In the genomic region with DNA sequence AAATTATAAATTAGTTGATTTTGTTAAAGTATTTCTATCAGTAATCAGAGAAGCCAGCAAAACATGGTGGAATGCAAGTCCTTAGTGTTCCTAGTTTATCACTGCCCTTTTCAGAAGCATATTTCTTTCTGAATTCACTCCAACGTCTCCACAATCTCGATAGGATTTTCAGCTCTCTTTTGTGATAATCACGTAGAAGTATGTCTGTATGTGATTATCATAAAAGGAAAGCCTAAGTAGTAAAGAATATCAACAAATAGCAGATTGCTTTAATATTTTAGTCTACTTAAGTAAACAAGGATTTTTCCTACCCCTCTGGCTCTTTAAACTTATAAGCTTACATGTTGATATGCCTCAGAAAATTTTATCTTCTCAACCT, we compare ENCODE assay signal across 16 cellular contexts.
"Had no signal": no experiment of that assay in that cellular context is flagged by ENCODE, and none has a peak within 500 bp of the region (broad histone marks: within the 10 kb centered on the region; RNA-seq: fewer than 3 reads in every experiment).

No MANE protein-coding gene starts in this region.

- H3K27me3 ChIP-seq: ascending aorta, cardiac muscle cell, heart left ventricle had no signal

- H3K27ac Mint-ChIP-seq: activated naive CD4-positive, alpha-beta T cell treated with anti-CD3 and anti-CD28 coated beads for 36 hours; activated naive CD8-positive, alpha-beta T cell treated with anti-CD3 and anti-CD28 coated beads, Interleukin-2, amount 50 U/mL, for 24 hours; activated T-helper 2 cell treated with anti-CD3 and anti-CD28 coated beads, Interferon-gamma antibody, Interleukin-2, Interleukin-4, amounts not matched to agents 10 μg/mL and 5 μg/mL and 100 μg/mL, durations not matched to agents 14 hours and 24 hours and 36 hours; naive thymus-derived CD4-positive, alpha-beta T cell; stimulated activated memory B cell treated with anti-CD40 and anti-IgM and Interleukin-4, amounts not matched to agents 10 μg/mL and 1 μg/mL and 100 μg/mL, for 72 hours had no signal

- H3K4me3 ChIP-seq: ascending aorta, cardiac muscle cell, heart left ventricle had no signal

- H3K9me3 ChIP-seq: ascending aorta had no signal

- ATAC-seq: activated naive CD8-positive, alpha-beta T cell treated with anti-CD3 and anti-CD28 coated beads, Interleukin-2, amount 50 U/mL, for 24 hours; heart left ventricle; naive thymus-derived CD4-positive, alpha-beta T cell; stimulated activated memory B cell treated with anti-CD40 and anti-IgM and Interleukin-4, amounts not matched to agents 10 μg/mL and 1 μg/mL and 100 μg/mL, for 72 hours had no signal

- H3K4me3 Mint-ChIP-seq: activated naive CD4-positive, alpha-beta T cell treated with anti-CD3 and anti-CD28 coated beads for 36 hours; activated naive CD8-positive, alpha-beta T cell treated with anti-CD3 and anti-CD28 coated beads, Interleukin-2, amount 50 U/mL, for 24 hours; naive thymus-derived CD4-positive, alpha-beta T cell; stimulated activated memory B cell treated with anti-CD40 and anti-IgM and Interleukin-4, amounts not matched to agents 10 μg/mL and 1 μg/mL and 100 μg/mL, for 72 hours had no signal

- FAIRE-seq: islet of Langerhans, urothelium cell line had no signal

- H3K9me3 Mint-ChIP-seq: activated T-helper 2 cell treated with anti-CD3 and anti-CD28 coated beads, Interferon-gamma antibody, Interleukin-2, Interleukin-4, amounts not matched to agents 10 μg/mL and 5 μg/mL and 100 μg/mL, durations not matched to agents 14 hours and 24 hours and 36 hours had no signal

- H3K27ac ChIP-seq: ascending aorta, cardiac muscle cell, heart left ventricle had no signal

- H3K27me3 Mint-ChIP-seq: activated naive CD8-positive, alpha-beta T cell treated with anti-CD3 and anti-CD28 coated beads, Interleukin-2, amount 50 U/mL, for 24 hours; stimulated activated memory B cell treated with anti-CD40 and anti-IgM and Interleukin-4, amounts not matched to agents 10 μg/mL and 1 μg/mL and 100 μg/mL, for 72 hours had no signal

- H3K36me3 Mint-ChIP-seq: naive thymus-derived CD4-positive, alpha-beta T cell; stimulated activated memory B cell treated with anti-CD40 and anti-IgM and Interleukin-4, amounts not matched to agents 10 μg/mL and 1 μg/mL and 100 μg/mL, for 72 hours had no signal

- DNase-seq: activated CD4-positive, alpha-beta T cell treated with anti-CD3 and anti-CD28 coated beads for 1 hour; activated CD4-positive, alpha-beta T cell treated with anti-CD3 and anti-CD28 coated beads, Interleukin-2, amount 50 U/mL, for 4 hours; activated naive CD4-positive, alpha-beta T cell treated with anti-CD3 and anti-CD28 coated beads for 36 hours; activated naive CD8-positive, alpha-beta T cell treated with anti-CD3 and anti-CD28 coated beads, Interleukin-2, amount 50 U/mL, for 24 hours; activated T-cell treated with anti-CD3 and anti-CD28 coated beads, Interleukin-2, amount 50 U/mL, for 1 hour; heart left ventricle; naive thymus-derived CD4-positive, alpha-beta T cell; retina; T-helper 1 cell; T1000 had no signal

- H3K4me1 Mint-ChIP-seq: activated naive CD8-positive, alpha-beta T cell treated with anti-CD3 and anti-CD28 coated beads, Interleukin-2, amount 50 U/mL, for 24 hours had no signal

- H3K36me3 ChIP-seq: ascending aorta, cardiac muscle cell, heart left ventricle had no signal
